Comparison of ENCODE assay signal across 8 cellular contexts in genomic region chr11:2992234-2992999, GRCh38. TPM values are rescaled to one million over a fixed set of nuclear protein-coding genes. Genes with fewer than 3 reads are reported as not detected.
A peak's percentile ranks its signal among the peaks of the same experiment; 100 is the strongest.
DNase-seq lines count a peak whose midpoint lies in the region; ATAC-seq, FAIRE-seq and TF ChIP-seq lines count a peak whose summit lies in the region.

NAP1L4 (minus strand) TSS chr11:2992329; CDS start chr11:2979220, 13,109 bp downstream.

- H3K4me3 Mint-ChIP-seq in activated naive CD8-positive, alpha-beta T cell treated with anti-CD3 and anti-CD28 coated beads, Interleukin-2, amount 10 ng/mL, durations not matched to agents 7 days and 5 days: peak within 1 kb of the TSS; percentile 96

- H3K36me3 Mint-ChIP-seq in activated naive CD8-positive, alpha-beta T cell treated with anti-CD3 and anti-CD28 coated beads, Interleukin-2, amount 10 ng/mL, durations not matched to agents 7 days and 5 days: peaks cover 22% of the 10 kb centered on the region

- H4K20me1 ChIP-seq in SU-DHL-6 (ENCODE audit: low read depth, low read length): peaks cover 28% of the 10 kb centered on the region

- peaks cover 4% of the 10 kb centered on the region; the same call in 1 of the 2 replicates for H3K36me3 ChIP-seq in SU-DHL-6 (ENCODE audit: low read length)
- H3K36me3 ChIP-seq in pancreas: no peaks in the 10 kb centered on the region
- no peaks in the 10 kb centered on the region for H3K36me3 ChIP-seq in tibial artery

- peak within 1 kb of the TSS; percentile 97 for H3K9ac ChIP-seq in SU-DHL-6 (ENCODE audit: low read length)

- H3K79me2 ChIP-seq in SU-DHL-6 (ENCODE audit: insufficient read depth, low read length): peaks cover 44% of the 10 kb centered on the region

- H3K27me3 Mint-ChIP-seq in activated naive CD8-positive, alpha-beta T cell treated with anti-CD3 and anti-CD28 coated beads, Interleukin-2, amount 10 ng/mL, durations not matched to agents 7 days and 5 days: no peaks in the 10 kb centered on the region

- no peaks in the 10 kb centered on the region for H3K9me3 ChIP-seq in SU-DHL-6 (ENCODE audit: insufficient read depth, low read length)
- no peaks in the 10 kb centered on the region for H3K9me3 ChIP-seq in pancreas
- no peaks in the 10 kb centered on the region for H3K9me3 ChIP-seq in tibial artery

- H3K27me3 ChIP-seq in SU-DHL-6 (ENCODE audit: low read length) (no peaks in the 10 kb centered on the region), pancreas (no peaks in the 10 kb centered on the region), tibial artery (no peaks in the 10 kb centered on the region)

- ATAC-seq in HG02678 (IDR thresholded peaks at IDR 0.05; ENCODE audit: unreplicated experiment) (peak; percentile 87), Right ventricle myocardium inferior (peak; percentile 96), pancreas (peak; percentile 91 to 95 (median 93))
- ATAC-seq in activated naive CD8-positive, alpha-beta T cell treated with anti-CD3 and anti-CD28 coated beads, Interleukin-2, amount 10 ng/mL, durations not matched to agents 7 days and 5 days (ENCODE audit: low read depth): peak; percentile 87

- peak within 1 kb of the TSS; percentile 98 for H3K27ac Mint-ChIP-seq in activated naive CD8-positive, alpha-beta T cell treated with anti-CD3 and anti-CD28 coated beads, Interleukin-2, amount 10 ng/mL, durations not matched to agents 7 days and 5 days

- H3K9me2 ChIP-seq in SU-DHL-6 (replicated peaks; ENCODE audit: insufficient read depth, low read length): no peaks in the 10 kb centered on the region

- DNase-seq in NCI-H128 (lab: John Stamatoyannopoulos, UW; ENCODE audit: unreplicated experiment) (peak; percentile 95), Right ventricle myocardium inferior (ENCODE audit: missing footprints) (peak; percentile 99), pancreas (peak; percentile 94 to 98 (median 96)), tibial artery (peak; percentile 96 to 97)
- DNase-seq in activated naive CD8-positive, alpha-beta T cell treated with anti-CD3 and anti-CD28 coated beads, Interleukin-2, amount 10 ng/mL, durations not matched to agents 7 days and 5 days: peak; percentile 94

- WGBS in pancreas, 2 donors: 0% methylated on average over 63 to 77 of the region's 77 CpGs

- H2AFZ ChIP-seq in SU-DHL-6 (ENCODE audit: low read depth, low read length, severe bottlenecking): peak within 1 kb of the TSS; percentile 83

- H3K4me2 ChIP-seq in SU-DHL-6 (ENCODE audit: low read depth, low read length, poor library complexity, severe bottlenecking): peak within 1 kb of the TSS; percentile 90

- no peak for FAIRE-seq in pancreas (lab: Jason Lieb, UNC)

- peak within 1 kb of the TSS; percentile 93 for H3K4me3 ChIP-seq in SU-DHL-6 (ENCODE audit: insufficient read depth, low read length, poor library complexity, severe bottlenecking)
- H3K4me3 ChIP-seq in pancreas: peak within 1 kb of the TSS; percentile 88 to 92 (median 90)
- peak within 1 kb of the TSS; percentile 81 to 89 for H3K4me3 ChIP-seq in tibial artery

- H3K27ac ChIP-seq in SU-DHL-6 (ENCODE audit: low read depth, low read length) (peak within 1 kb of the TSS; percentile 76), pancreas (peak within 1 kb of the TSS; percentile 83 to 93 (median 90)), tibial artery (peak within 1 kb of the TSS; percentile 90 to 95)

- POLR2A ChIA-PET in activated naive CD8-positive, alpha-beta T cell treated with anti-CD3 and anti-CD28 coated beads, Interleukin-2, amount 10 ng/mL, durations not matched to agents 7 days and 5 days (lab: Charles Lee): interaction anchor here (0.8 to 8.5 kb wide), 16 partner anchors 9 to 863 kb away, joined by 3 to 303 read pairs (median 4); partner anchors contain the start of genes CARS1 and STIM1

- intact Hi-C loops in Right ventricle myocardium inferior (cut with DNase I) (no loop called here), pancreas (cut with DNase I) (no loop called here), tibial artery (cut with DNase I; ENCODE audit: low total_unique reads) (no loop called here)

- no peaks in the 10 kb centered on the region for H3K9me3 Mint-ChIP-seq in activated naive CD8-positive, alpha-beta T cell treated with anti-CD3 and anti-CD28 coated beads, Interleukin-2, amount 10 ng/mL, durations not matched to agents 7 days and 5 days

- peaks cover 15 to 29% (median 27%) of the 10 kb centered on the region in 3 donors for H3K4me1 ChIP-seq in pancreas
- H3K4me1 ChIP-seq in tibial artery: peaks cover 0 to 44% (median 36%) of the 10 kb centered on the region in 4 donors

- TF ChIP-seq POLR2A in GM10847 (IDR thresholded peaks at IDR 0.05; ENCODE audit: extremely low read depth, insufficient read length): peak; percentile 73

- TF ChIP-seq CTCF in SU-DHL-6 (IDR thresholded peaks at IDR 0.05; ENCODE audit: insufficient read depth, low read length, poor library complexity, severe bottlenecking): no peak
- no peak for TF ChIP-seq CTCF in pancreas (IDR thresholded peaks at IDR 0.05)
- peak in 1 of 2 experiments; percentile 7 for TF ChIP-seq CTCF in tibial artery (IDR thresholded peaks at IDR 0.05)

- H3F3A ChIP-seq in SU-DHL-6 (ENCODE audit: insufficient read depth): peaks cover 6% of the 10 kb centered on the region; the same call in 1 of the 2 replicates

- H3K4me1 Mint-ChIP-seq in activated naive CD8-positive, alpha-beta T cell treated with anti-CD3 and anti-CD28 coated beads, Interleukin-2, amount 10 ng/mL, durations not matched to agents 7 days and 5 days: peaks cover 11% of the 10 kb centered on the region

RNA-seq across cellular contexts. Expression of gene NAP1L4, which starts in this region (rescaled TPM):
- 100 to 1,000 TPM; 346 to 363 TPM for total RNA-seq in activated naive CD8-positive, alpha-beta T cell treated with anti-CD3 and anti-CD28 coated beads, Interleukin-2, amount 10 ng/mL, durations not matched to agents 7 days and 5 days
- total RNA-seq in Right ventricle myocardium inferior (168 TPM), pancreas (10 to 100 TPM; 29.3 to 67.4 (median 40.9) TPM)
- 10 to 100 TPM; 40.9 to 52.5 TPM for polyA plus RNA-seq in pancreas

Comparison
In these comparisons a context has a peak if more than half of its experiments do, and no peak if none do; other contexts are left out.
1. Peak in every context shown above with its lines: DNase-seq, ATAC-seq, H3K4me3 ChIP-seq and H3K27ac ChIP-seq.